Comparison of ENCODE assay signal across 8 cellular contexts in genomic region chr17:58007781-58008706, GRCh38. TPM values are rescaled to one million over a fixed set of nuclear protein-coding genes. Genes with fewer than 3 reads are reported as not detected.
DNase-seq lines count a peak whose midpoint lies in the region; ATAC-seq and TF ChIP-seq lines count a peak whose summit lies in the region.

No MANE protein-coding gene starts in this region.

- peak overlapping the region; percentile 99 for H3K9ac ChIP-seq in iPS-18a (ENCODE audit: low read length)

- H3K9me3 ChIP-seq in A673 (ENCODE audit: low read depth, low read length, poor library complexity, severe bottlenecking) (no peaks in the 10 kb centered on the region), iPS-18a (ENCODE audit: control insufficient read depth, low read depth, low read length) (no peaks in the 10 kb centered on the region)

- peaks cover 23% of the 10 kb centered on the region for H3K4me1 ChIP-seq in A673 (ENCODE audit: insufficient read depth, low read length, poor library complexity, severe bottlenecking)
- H3K4me1 ChIP-seq in iPS-18a (ENCODE audit: control insufficient read depth, low read depth, low read length): peaks cover 27% of the 10 kb centered on the region

- in situ Hi-C loops in GM18951 (cut with MboI; ENCODE audit: low sequenced_read_pairs, unreplicated experiment): loop anchor here (10.0 kb wide), 1 partner anchor 113 kb away; no protein-coding TSS in a partner anchor

- H3K27ac Mint-ChIP-seq in activated T-helper 2 cell treated with anti-CD3 and anti-CD28 coated beads, Interferon-gamma antibody, Interleukin-2, Interleukin-4, amounts not matched to agents 10 μg/mL and 5 μg/mL and 100 μg/mL, durations not matched to agents 14 hours and 24 hours and 36 hours: peak overlapping the region; percentile 99

- no peaks in the 10 kb centered on the region for H3K9me3 Mint-ChIP-seq in activated T-helper 2 cell treated with anti-CD3 and anti-CD28 coated beads, Interferon-gamma antibody, Interleukin-2, Interleukin-4, amounts not matched to agents 10 μg/mL and 5 μg/mL and 100 μg/mL, durations not matched to agents 14 hours and 24 hours and 36 hours

- POLR2A ChIA-PET in A673 (lab: Charles Lee; ENCODE audit: low non-redundant PET): interaction anchor here (0.6 to 0.9 kb wide), 6 partner anchors 35 to 584 kb away, joined by 3 to 11 read pairs (median 4); partner anchors contain the start of gene DYNLL2

- H3K4me3 ChIP-seq in A673 (ENCODE audit: low read depth, low read length, poor library complexity, severe bottlenecking): peak overlapping the region; percentile 88
- H3K4me3 ChIP-seq in iPS-18a (ENCODE audit: low read length): peak overlapping the region; percentile 88

- DNase-seq in A673 (ENCODE audit: low spot score) (no peak), substantia nigra (lab: John Stamatoyannopoulos, UW) (peak in 1 of 49 donors; percentile 55), T1000 (lab: John Stamatoyannopoulos, UW) (no peak), OCI-M1 (lab: John Stamatoyannopoulos, UW) (no peak)
- DNase-seq in activated T-helper 2 cell treated with anti-CD3 and anti-CD28 coated beads, Interferon-gamma antibody, Interleukin-2, Interleukin-4, amounts not matched to agents 10 μg/mL and 5 μg/mL and 100 μg/mL, durations not matched to agents 14 hours and 24 hours and 36 hours (ENCODE audit: low spot score): no peak

- ATAC-seq in HG03159 (IDR thresholded peaks at IDR 0.05; ENCODE audit: unreplicated experiment): peak; percentile 28

- H3K27me3 ChIP-seq in A673 (replicated peaks; ENCODE audit: insufficient read depth, low read depth, low read length, poor library complexity) (no peaks in the 10 kb centered on the region), iPS-18a (ENCODE audit: control insufficient read depth, insufficient read depth, low read length) (no peaks in the 10 kb centered on the region)

- peaks cover 58% of the 10 kb centered on the region for H3K36me3 Mint-ChIP-seq in activated T-helper 2 cell treated with anti-CD3 and anti-CD28 coated beads, Interferon-gamma antibody, Interleukin-2, Interleukin-4, amounts not matched to agents 10 μg/mL and 5 μg/mL and 100 μg/mL, durations not matched to agents 14 hours and 24 hours and 36 hours (ENCODE audit: low read depth)

- H3K36me3 ChIP-seq in A673 (ENCODE audit: insufficient read depth, low read length, poor library complexity, severe bottlenecking) (peaks cover 32% of the 10 kb centered on the region), iPS-18a (ENCODE audit: control insufficient read depth, low read depth, low read length) (peaks cover 30% of the 10 kb centered on the region)

- H3K27ac ChIP-seq in A673 (ENCODE audit: low read depth, low read length, poor library complexity, severe bottlenecking) (peak overlapping the region; percentile 98), iPS-18a (ENCODE audit: low read length) (peak overlapping the region; percentile 97), substantia nigra (ENCODE audit: low read depth, low read length, poor library complexity, severe bottlenecking) (peak overlapping the region; percentile 99)

- CTCF ChIA-PET in A673 (lab: Charles Lee): no interaction called here

- H3K27me3 Mint-ChIP-seq in activated T-helper 2 cell treated with anti-CD3 and anti-CD28 coated beads, Interferon-gamma antibody, Interleukin-2, Interleukin-4, amounts not matched to agents 10 μg/mL and 5 μg/mL and 100 μg/mL, durations not matched to agents 14 hours and 24 hours and 36 hours (ENCODE audit: low read depth): no peaks in the 10 kb centered on the region

- H3K4me1 Mint-ChIP-seq in activated T-helper 2 cell treated with anti-CD3 and anti-CD28 coated beads, Interferon-gamma antibody, Interleukin-2, Interleukin-4, amounts not matched to agents 10 μg/mL and 5 μg/mL and 100 μg/mL, durations not matched to agents 14 hours and 24 hours and 36 hours (ENCODE audit: low read depth): peaks cover 34% of the 10 kb centered on the region

- peak; percentile 51 for TF ChIP-seq POLR2A in GM18951 (IDR thresholded peaks at IDR 0.05; ENCODE audit: extremely low read depth, insufficient read depth, insufficient read length)

- TF ChIP-seq CTCF in A673 (conservative IDR thresholded peaks at IDR 0.05; ENCODE audit: low read depth, low read length): no peak; the same call in 1 of the 2 replicates

- intact Hi-C loops in A673 (cut with micrococcal nuclease; ENCODE audit: unreplicated experiment): loop anchor here (5.0 kb wide), 2 partner anchors 74 to 104 kb away; partner anchors contain the start of gene DYNLL2
- intact Hi-C loops in activated T-helper 2 cell treated with anti-CD3 and anti-CD28 coated beads, Interferon-gamma antibody, Interleukin-2, Interleukin-4, amounts not matched to agents 10 μg/mL and 5 μg/mL and 100 μg/mL, durations not matched to agents 14 hours and 24 hours and 36 hours (cut with micrococcal nuclease): loop anchor here (1.0 to 10.0 kb wide), 5 partner anchors 20 to 1031 kb away; partner anchors contain the start of genes AKAP1, SCPEP1 and VEZF1

- TSS peak; percentile 62 for BruUV-seq in A673 (replicated peaks; lab: Mats Ljungman, UMichigan)

- H3K4me3 Mint-ChIP-seq in activated T-helper 2 cell treated with anti-CD3 and anti-CD28 coated beads, Interferon-gamma antibody, Interleukin-2, Interleukin-4, amounts not matched to agents 10 μg/mL and 5 μg/mL and 100 μg/mL, durations not matched to agents 14 hours and 24 hours and 36 hours (ENCODE audit: low read depth): peak overlapping the region; percentile 94

RNA-seq across cellular contexts. Expression of gene SRSF1, which starts 1.0 kb away (rescaled TPM):
- total RNA-seq in A673 (2021): 491 and 512 TPM in 2 replicates
- 448 and 450 TPM in 2 replicates for total RNA-seq in activated T-helper 2 cell treated with anti-CD3 and anti-CD28 coated beads, Interferon-gamma antibody, Interleukin-2, Interleukin-4, amounts not matched to agents 10 μg/mL and 5 μg/mL and 100 μg/mL, durations not matched to agents 14 hours and 24 hours and 36 hours

RNA-seq across cellular contexts. Expression of gene VEZF1, which starts 20.0 kb away (rescaled TPM):
- total RNA-seq in A673 (2021): 75.7 and 77.7 TPM in 2 replicates
- total RNA-seq in activated T-helper 2 cell treated with anti-CD3 and anti-CD28 coated beads, Interferon-gamma antibody, Interleukin-2, Interleukin-4, amounts not matched to agents 10 μg/mL and 5 μg/mL and 100 μg/mL, durations not matched to agents 14 hours and 24 hours and 36 hours: 37.1 and 38.7 TPM in 2 replicates

RNA-seq across cellular contexts. Expression of gene CUEDC1, which starts 52.8 kb away (rescaled TPM):
- 53.5 and 55.6 TPM in 2 replicates for total RNA-seq in A673 (2021)
- 0.30 and 0.34 TPM in 2 replicates for total RNA-seq in activated T-helper 2 cell treated with anti-CD3 and anti-CD28 coated beads, Interferon-gamma antibody, Interleukin-2, Interleukin-4, amounts not matched to agents 10 μg/mL and 5 μg/mL and 100 μg/mL, durations not matched to agents 14 hours and 24 hours and 36 hours

Comparison
In these comparisons a context has a peak if more than half of its experiments do, and no peak if none do; other contexts are left out.
1. RNA of gene CUEDC1, which starts 52.8 kb away (total RNA-seq): 53.5 to 55.6 TPM in A673; 0.30 to 0.34 TPM in activated T-helper 2 cell treated with anti-CD3 and anti-CD28 coated beads, Interferon-gamma antibody, Interleukin-2, Interleukin-4, amounts not matched to agents 10 μg/mL and 5 μg/mL and 100 μg/mL, durations not matched to agents 14 hours and 24 hours and 36 hours; every median in the first group is over 10 times any median in the second.
2. Peak in every context shown above with its lines, with median percentiles within 50 percentile points of each other: H3K27ac ChIP-seq.